ENCODE assay signal across 18 cellular contexts in the genomic region with DNA sequence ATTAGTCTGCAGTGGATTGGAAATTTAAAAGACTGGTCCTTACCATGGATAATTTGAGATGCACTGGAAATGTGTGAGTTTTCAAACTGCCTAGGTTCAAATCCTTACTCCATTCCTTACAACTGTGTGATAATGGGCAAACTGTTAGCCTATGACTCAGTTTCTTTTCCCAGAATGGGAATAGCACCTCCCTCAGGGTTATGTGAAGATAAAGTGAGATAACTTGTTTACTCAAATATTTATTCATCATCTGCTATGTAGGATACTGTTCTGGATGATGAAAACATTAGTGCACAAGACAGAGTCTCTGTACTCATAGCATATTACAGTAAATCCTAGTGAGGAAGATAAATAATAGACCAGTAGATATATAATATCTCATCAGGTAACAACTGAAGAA. TPM values are rescaled to one million over a fixed set of nuclear protein-coding genes. Genes with fewer than 3 reads are reported as not detected.
DNase-seq lines count a peak whose midpoint lies in the region; ATAC-seq and TF ChIP-seq lines count a peak whose summit lies in the region.
"Had no signal": no experiment of that assay in that cellular context is flagged by ENCODE, and none has a peak within 500 bp of the region (broad histone marks: within the 10 kb centered on the region; RNA-seq: fewer than 3 reads in every experiment).

No MANE protein-coding gene starts in this region.

- no peaks in the 10 kb centered on the region for H3K4me1 Mint-ChIP-seq in MCF 10A (ENCODE audit: insufficient read depth, unreplicated experiment)
- H3K4me1 Mint-ChIP-seq: T-cell had no signal

- intact Hi-C loops in mammary epithelial cell (cut with micrococcal nuclease) (no loop called here), MCF 10A (cut with micrococcal nuclease) (no loop called here)

- peak in 1 of 2 donors; percentile 7 for TF ChIP-seq CTCF in mammary epithelial cell (conservative IDR thresholded peaks at IDR 0.05 in 1 of 2, IDR thresholded peaks at IDR 0.05 in 1 of 2; ENCODE audit: extremely low read depth in 1 of 2, insufficient read depth in 1 of 2, low read depth in 1 of 2, low read length in 2 of 2)
- TF ChIP-seq CTCF in MCF 10A (IDR thresholded peaks at IDR 0.05; ENCODE audit: unreplicated experiment): no peak
- no peak for TF ChIP-seq CTCF in fibroblast of mammary gland (conservative IDR thresholded peaks at IDR 0.05; ENCODE audit: control insufficient read depth, insufficient read depth, low read depth, low read length)

- no peaks in the 10 kb centered on the region for H3K4me1 ChIP-seq in mammary epithelial cell (ENCODE audit: insufficient read depth, low read length)
- H3K4me1 ChIP-seq: adrenal gland, psoas muscle had no signal

- no peak overlapping the region for H3K4me2 ChIP-seq in mammary epithelial cell (ENCODE audit: insufficient read depth, low read depth, low read length)
- H3K4me2 ChIP-seq: smooth muscle cell had no signal

- BruUV-seq in mammary epithelial cell (replicated peaks; lab: Mats Ljungman, UMichigan): no TSS peak
- no TSS peak for BruUV-seq in MCF 10A (replicated peaks; lab: Mats Ljungman, UMichigan)

- H3K27ac Mint-ChIP-seq in MCF 10A (ENCODE audit: low read depth, unreplicated experiment): no peak overlapping the region
- H3K27ac Mint-ChIP-seq: T-cell had no signal

- H3K4me3 ChIP-seq in mammary epithelial cell (replicated peaks in 1 of 3; ENCODE audit: insufficient read depth in 1 of 3, low read depth in 2 of 3, low read length in 3 of 3) (no peak overlapping the region), fibroblast of mammary gland (ENCODE audit: control insufficient read depth, low read depth, low read length) (no peak overlapping the region)
- H3K4me3 ChIP-seq: adrenal gland, psoas muscle, smooth muscle cell had no signal

- in situ Hi-C loops in mammary epithelial cell (cut with MboI; ENCODE audit: low sequenced_read_pairs in 2 of 2): no loop called here

- peak; percentile 17 for DNase-seq in mammary epithelial cell
- no peak for DNase-seq in MCF 10A (ENCODE audit: unreplicated experiment)
- DNase-seq in RKO (ENCODE audit: low spot score): peak; percentile 53
- DNase-seq in fibroblast of mammary gland (ENCODE audit: low read depth): peak; percentile 58
- no peak for DNase-seq in iPS-NIHi7 (ENCODE audit: extremely low spot score)
- DNase-seq in activated CD4-positive, CD25-positive, alpha-beta regulatory T cell (lab: John Stamatoyannopoulos, UW): no peak
- DNase-seq: ACHN; adrenal gland; caudate nucleus; Karpas-422; NCI-H526; psoas muscle; SIG-M5; stimulated activated CD4-positive, alpha-beta T cell treated with anti-CD3 and anti-CD28 coated beads, Interleukin-4, amount 100 ng/mL, for 1 hour; T-cell had no signal

- dilution Hi-C loops in mammary epithelial cell (cut with HindIII; ENCODE audit: low sequenced_read_pairs): no loop called here

- CTCF ChIA-PET in mammary epithelial cell (lab: Charles Lee; ENCODE audit: low non-redundant PET): no interaction called here
- CTCF ChIA-PET in MCF 10A (lab: Yijun Ruan, JAX): no interaction called here

- no peak overlapping the region for H3K9ac ChIP-seq in mammary epithelial cell (ENCODE audit: insufficient read depth, low read length)

- no peak overlapping the region for H3K27ac ChIP-seq in mammary epithelial cell (ENCODE audit: insufficient read depth, low read depth, low read length)
- H3K27ac ChIP-seq: psoas muscle had no signal

- H3K9me3 Mint-ChIP-seq in MCF 10A (ENCODE audit: unreplicated experiment): no peaks in the 10 kb centered on the region
- H3K9me3 Mint-ChIP-seq: T-cell had no signal

- H4K20me1 ChIP-seq in mammary epithelial cell (ENCODE audit: insufficient read depth, low read length): no peaks in the 10 kb centered on the region

- no peak for ATAC-seq in HG03439 (IDR thresholded peaks at IDR 0.05; ENCODE audit: unreplicated experiment)
- ATAC-seq in HG03039 (IDR thresholded peaks at IDR 0.05; ENCODE audit: unreplicated experiment): no peak
- ATAC-seq: psoas muscle, T-cell had no signal

- no peaks in the 10 kb centered on the region for H3K27me3 Mint-ChIP-seq in MCF 10A (ENCODE audit: insufficient read depth, unreplicated experiment)
- H3K27me3 Mint-ChIP-seq: T-cell had no signal

- peaks cover 4% of the 10 kb centered on the region for H3K79me2 ChIP-seq in mammary epithelial cell (ENCODE audit: insufficient read depth, low read length)

- POLR2A ChIA-PET in MCF 10A (lab: Yijun Ruan, JAX): interaction anchor here (1.1 kb wide), 1 partner anchor 29 kb away, joined by 3 read pairs; a partner anchor contains a TSS

- no peak overlapping the region for H2AFZ ChIP-seq in mammary epithelial cell (ENCODE audit: low read depth, low read length)

- H3K9me3 ChIP-seq in mammary epithelial cell (replicated peaks; ENCODE audit: insufficient read depth, low read length): no peaks in the 10 kb centered on the region
- H3K9me3 ChIP-seq: adrenal gland, psoas muscle had no signal

- no peaks in the 10 kb centered on the region for H3K27me3 ChIP-seq in mammary epithelial cell (ENCODE audit: insufficient read depth, low read length)
- H3K27me3 ChIP-seq: adrenal gland had no signal

- H3K36me3 ChIP-seq in mammary epithelial cell (ENCODE audit: insufficient read depth, low read length): peaks cover 52% of the 10 kb centered on the region

- H3K4me3 Mint-ChIP-seq in MCF 10A (ENCODE audit: unreplicated experiment): no peak overlapping the region
- H3K4me3 Mint-ChIP-seq: T-cell had no signal

- peaks cover 93% of the 10 kb centered on the region for H3K36me3 Mint-ChIP-seq in MCF 10A (ENCODE audit: insufficient read depth, unreplicated experiment)

RNA-seq across cellular contexts. Expression of a gene that starts 28.6 kb away (rescaled TPM):
- total RNA-seq in mammary epithelial cell (10 to 100 TPM; 11.6 to 17.3 TPM), MCF 10A (2022) (11.8 and 14.8 TPM in 2 replicates)
- polyA plus RNA-seq in mammary epithelial cell: 4.6 TPM
- polyA minus RNA-seq in mammary epithelial cell: 7.1 TPM

Comparison
In these comparisons a context has a peak if more than half of its experiments do, and no peak if none do; other contexts are left out.
1. DNase-seq: peak in mammary epithelial cell (single experiment), RKO (single experiment) and fibroblast of mammary gland (single experiment); none in MCF 10A (single experiment), iPS-NIHi7 (single experiment) and activated CD4-positive, CD25-positive, alpha-beta regulatory T cell (0 of 4).